Comparison of ENCODE assay signal across 8 cellular contexts in the genomic region with DNA sequence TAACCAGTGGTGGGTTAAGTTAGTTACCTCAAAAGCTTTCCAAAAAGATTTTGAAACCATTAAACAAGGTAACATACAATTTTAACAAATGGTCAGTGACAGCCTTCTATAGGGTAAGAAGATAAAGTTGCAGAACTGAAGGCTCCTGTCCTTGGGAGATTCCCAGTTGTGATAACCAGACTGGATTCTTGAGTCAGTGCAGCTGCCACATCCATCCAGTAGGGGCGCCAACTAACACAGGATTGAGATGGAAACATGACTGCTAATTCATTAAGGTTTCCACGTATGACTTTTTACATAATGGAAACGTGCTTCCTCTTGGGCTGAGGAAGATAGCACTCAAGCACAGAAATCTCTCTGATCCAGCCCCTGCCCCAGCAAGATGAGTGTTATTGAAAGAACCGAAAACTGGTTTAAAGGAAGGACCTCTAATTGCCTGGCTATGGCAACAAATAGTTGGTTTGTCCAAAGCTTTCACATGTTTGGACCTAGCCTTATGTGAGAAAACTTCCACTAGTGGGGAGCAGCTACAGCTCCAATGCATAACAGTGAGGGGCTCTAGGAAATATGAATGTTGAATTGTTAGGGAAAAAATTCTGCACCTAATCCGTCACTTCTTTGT.
DNase-seq lines count a peak whose midpoint lies in the region; ATAC-seq and TF ChIP-seq lines count a peak whose summit lies in the region.

No MANE protein-coding gene starts in this region.

- H3K36me3 ChIP-seq in GM23248 (ENCODE audit: low read depth) (no peaks in the 10 kb centered on the region), SU-DHL-6 (ENCODE audit: low read length) (no peaks in the 10 kb centered on the region)

- no peaks in the 10 kb centered on the region for H3K79me2 ChIP-seq in GM23248 (ENCODE audit: insufficient read depth)
- H3K79me2 ChIP-seq in SU-DHL-6 (ENCODE audit: insufficient read depth, low read length) = no peaks in the 10 kb centered on the region

- WGBS in GM23248 (ENCODE audit: low coverage in 1 of 2, low lambda C conversion rate in 2 of 2, missing lambda C conversion rate in 2 of 2), 2 experiments = 19 to 23% methylated on average over 5 of the region's 5 CpGs

- in situ Hi-C loops in GM23248 (cut with MboI) = no loop called here

- H4K20me1 ChIP-seq in GM23248 (ENCODE audit: insufficient read depth) = no peaks in the 10 kb centered on the region
- H4K20me1 ChIP-seq in SU-DHL-6 (ENCODE audit: low read depth, low read length) = no peaks in the 10 kb centered on the region

- H3K9ac ChIP-seq in GM23248 = no peak overlapping the region
- no peak overlapping the region for H3K9ac ChIP-seq in SU-DHL-6 (ENCODE audit: low read length)

- no peak overlapping the region for H2AFZ ChIP-seq in GM23248
- H2AFZ ChIP-seq in SU-DHL-6 (ENCODE audit: low read depth, low read length, severe bottlenecking) = no peak overlapping the region

- no peaks in the 10 kb centered on the region for H3K27me3 ChIP-seq in GM23248 (replicated peaks; ENCODE audit: insufficient read depth)
- no peaks in the 10 kb centered on the region for H3K27me3 ChIP-seq in SU-DHL-6 (ENCODE audit: low read length)

- no peak for ATAC-seq in HG03342 (IDR thresholded peaks at IDR 0.05; ENCODE audit: unreplicated experiment)
- no peak for ATAC-seq in GM19324 (IDR thresholded peaks at IDR 0.05; ENCODE audit: low FRiP score, unreplicated experiment)
- ATAC-seq in HG03139 (IDR thresholded peaks at IDR 0.05; ENCODE audit: unreplicated experiment) = no peak

- TF ChIP-seq CTCF in SU-DHL-6 (IDR thresholded peaks at IDR 0.05; ENCODE audit: insufficient read depth, low read length, poor library complexity, severe bottlenecking) = peak; percentile 42

- H3K4me3 ChIP-seq in GM23248 = no peak overlapping the region
- no peak overlapping the region for H3K4me3 ChIP-seq in SU-DHL-6 (ENCODE audit: insufficient read depth, low read length, poor library complexity, severe bottlenecking)

- H3K9me3 ChIP-seq in GM23248 (ENCODE audit: low read depth) = no peaks in the 10 kb centered on the region
- H3K9me3 ChIP-seq in SU-DHL-6 (ENCODE audit: insufficient read depth, low read length) = no peaks in the 10 kb centered on the region

- H3K27ac ChIP-seq in GM23248 = no peak overlapping the region
- H3K27ac ChIP-seq in SU-DHL-6 (ENCODE audit: low read depth, low read length) = no peak overlapping the region

- H3F3A ChIP-seq in GM23248 (ENCODE audit: insufficient read depth) (no peaks in the 10 kb centered on the region), SU-DHL-6 (ENCODE audit: insufficient read depth) (no peaks in the 10 kb centered on the region)

- H3K4me1 ChIP-seq in GM23248 (ENCODE audit: insufficient read depth) = no peaks in the 10 kb centered on the region

- H3K9me2 ChIP-seq in GM23248 (ENCODE audit: insufficient read depth) (no peaks in the 10 kb centered on the region), SU-DHL-6 (replicated peaks; ENCODE audit: insufficient read depth, low read length) (no peaks in the 10 kb centered on the region)

- DNase-seq in COLO829 (ENCODE audit: low spot score) (peak; percentile 26), GM23248 (peak; percentile 20), kidney tubule cell (ENCODE audit: low spot score) (peak; percentile 24), NOMO-1 treated with dmso at 0.1 percent for 144 hours (lab: John Stamatoyannopoulos, UW; ENCODE audit: unreplicated experiment) (no peak)

- no peak overlapping the region for H3K4me2 ChIP-seq in GM23248 (ENCODE audit: unreplicated experiment)
- no peak overlapping the region for H3K4me2 ChIP-seq in SU-DHL-6 (ENCODE audit: low read depth, low read length, poor library complexity, severe bottlenecking)
